20 cellular contexts compared by ENCODE assay signal in genomic region chr13:27853871-27854270, GRCh38.
DNase-seq lines count a peak whose midpoint lies in the region; ATAC-seq and TF ChIP-seq lines count a peak whose summit lies in the region.
"Had no signal": no experiment of that assay in that cellular context is flagged by ENCODE, and none has a peak within 500 bp of the region (broad histone marks: within the 10 kb centered on the region; RNA-seq: fewer than 3 reads in every experiment).

No MANE protein-coding gene starts in this region.

- H3K27ac ChIP-seq in prostate gland: no peak overlapping the region
- H3K27ac ChIP-seq: SJCRH30 had no signal

- TF ChIP-seq POLR2A in prostate gland (IDR thresholded peaks at IDR 0.05): no peak

- no peaks in the 10 kb centered on the region for H3K9me3 ChIP-seq in prostate gland
- H3K9me3 ChIP-seq: SJCRH30 had no signal

- DNase-seq in GM04503 (ENCODE audit: low read depth) (peak; percentile 24), SHP77 treated with DMSO at 0.1 percent for 48 hours (lab: John Stamatoyannopoulos, UW) (peak; percentile 25), myocyte (ENCODE audit: low read depth) (peak; percentile 63), NCI-H510A treated with DMSO at 0.1 percent for 48 hours (lab: John Stamatoyannopoulos, UW) (no peak), NCI-H2227 treated with DMSO at 0.1 percent for 48 hours (lab: John Stamatoyannopoulos, UW) (no peak), prostate gland (ENCODE audit: low spot score) (no peak)
- DNase-seq: AML-193; C1 segment of cervical spinal cord; Calu3; CD8-positive, alpha-beta T cell; DMS153; GDM1; HCEC 1CT; NCI-H1048; NCI-H1436; NCI-H187 treated with DMSO at 0.1 percent for 48 hours; NCI-H2107; SJCRH30; T-cell had no signal

- 66% methylated on average over 7 of the region's 7 CpGs for WGBS in prostate gland

- H3K36me3 ChIP-seq in prostate gland: no peaks in the 10 kb centered on the region
- H3K36me3 ChIP-seq: SJCRH30 had no signal

- H3K27me3 ChIP-seq in prostate gland (replicated peaks; ENCODE audit: insufficient read depth): peaks cover 10% of the 10 kb centered on the region

- H3K4me1 ChIP-seq in prostate gland (replicated peaks): no peaks in the 10 kb centered on the region
- H3K4me1 ChIP-seq: SJCRH30 had no signal

- ATAC-seq in GM21367 (IDR thresholded peaks at IDR 0.05; ENCODE audit: unreplicated experiment): no peak
- ATAC-seq: CD8-positive, alpha-beta T cell; T-cell had no signal

- intact Hi-C loops in prostate gland (cut with DNase I): no loop called here

- no peak for TF ChIP-seq CTCF in prostate gland (IDR thresholded peaks at IDR 0.05)

- H3K4me3 ChIP-seq in prostate gland: no peak overlapping the region
- H3K4me3 ChIP-seq: SJCRH30 had no signal

Comparison
In these comparisons a context has a peak if more than half of its experiments do, and no peak if none do; other contexts are left out.
1. DNase-seq: peak in GM04503 (single experiment), SHP77 treated with DMSO at 0.1 percent for 48 hours (single experiment) and myocyte (single experiment); none in NCI-H510A treated with DMSO at 0.1 percent for 48 hours (single experiment), NCI-H2227 treated with DMSO at 0.1 percent for 48 hours (single experiment) and prostate gland (single experiment).